1 cellular context compared by ENCODE assay signal in the genomic region with DNA sequence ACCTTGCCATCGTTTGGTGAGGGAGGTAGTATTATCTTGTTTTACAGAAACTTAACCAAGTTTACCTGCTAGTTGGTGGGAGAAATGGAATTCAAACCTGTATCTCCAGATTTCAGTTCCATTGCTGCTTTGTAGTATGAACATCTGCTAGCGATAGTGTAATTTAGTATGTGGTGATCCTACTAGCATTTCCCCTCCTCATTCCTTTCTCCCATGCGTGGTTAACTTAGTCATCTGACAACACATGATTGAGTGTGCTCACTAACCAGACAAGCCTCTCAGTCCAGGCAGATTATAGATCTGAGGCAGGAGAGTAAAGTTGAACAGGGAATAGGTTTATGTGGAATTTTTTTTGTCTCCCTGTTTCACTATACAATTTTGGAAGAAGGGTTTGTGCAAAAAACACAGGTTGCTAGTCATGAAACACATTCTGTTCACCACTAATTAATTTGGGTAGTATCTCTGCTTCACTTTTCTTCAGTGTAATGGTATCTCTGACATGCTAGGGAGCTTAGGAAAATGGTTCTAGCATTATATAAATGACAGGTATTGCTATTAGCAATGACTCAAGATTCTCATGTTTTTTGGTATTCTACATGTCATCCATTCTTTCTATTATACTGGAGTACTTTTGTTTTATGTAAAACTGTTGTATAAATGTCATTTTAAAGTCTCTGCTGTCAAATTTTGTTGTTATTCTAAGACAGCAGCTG.
A peak's percentile ranks its signal among the peaks of the same experiment; 100 is the strongest.
TF ChIP-seq lines count a peak whose summit lies in the region.

No MANE protein-coding gene starts in this region.

TF ChIP-seq in GM12878, 131 proteins besides CTCF, POLR2A, EP300 and RAD21 (continued from another document):
- 0 out of 2 replicates have a peak, but pooled peaks have one; percentile 16 for TF ChIP-seq RUNX3 (IDR thresholded peaks at IDR 0.05; ENCODE audit: low read length)
TF ChIP-seq in GM12878: peak in this region for 1.
